Comparison of ENCODE assay signal across 9 cellular contexts in the genomic region with DNA sequence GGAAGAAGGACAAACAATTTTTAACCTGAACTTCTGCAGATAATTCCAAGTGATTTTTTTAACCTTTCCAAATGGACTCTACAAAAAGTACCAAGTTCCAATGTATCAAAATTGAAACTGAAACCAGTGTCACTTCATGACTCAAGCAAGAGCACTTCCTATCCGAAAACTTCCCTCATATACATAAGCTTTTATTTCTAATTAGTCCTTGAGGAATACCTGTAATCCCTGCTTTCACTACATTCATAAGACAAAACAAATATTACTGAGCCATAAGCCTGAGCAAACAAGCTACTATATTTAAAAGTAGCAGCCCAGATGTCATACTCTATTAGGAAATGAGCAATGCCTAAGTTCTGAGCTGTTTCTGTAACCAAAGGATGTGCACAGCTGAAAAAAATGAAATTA.
DNase-seq lines count a peak whose midpoint lies in the region; ATAC-seq and TF ChIP-seq lines count a peak whose summit lies in the region.
"Had no signal": no experiment of that assay in that cellular context is flagged by ENCODE, and none has a peak within 500 bp of the region (broad histone marks: within the 10 kb centered on the region; RNA-seq: fewer than 3 reads in every experiment).

No MANE protein-coding gene starts in this region.

- peak overlapping the region; percentile 38 for H3K4me3 Mint-ChIP-seq in stimulated activated naive CD8-positive, alpha-beta T cell treated with anti-CD3 and anti-CD28 coated beads, Interleukin-15, Interleukin-2, amounts not matched to agents 100 ng/mL and 50 ng/mL, for 24 hours

- no peaks in the 10 kb centered on the region for H3K27me3 Mint-ChIP-seq in stimulated activated naive CD8-positive, alpha-beta T cell treated with anti-CD3 and anti-CD28 coated beads, Interleukin-15, Interleukin-2, amounts not matched to agents 100 ng/mL and 50 ng/mL, for 24 hours

- H3K9me3 Mint-ChIP-seq in stimulated activated naive CD8-positive, alpha-beta T cell treated with anti-CD3 and anti-CD28 coated beads, Interleukin-15, Interleukin-2, amounts not matched to agents 100 ng/mL and 50 ng/mL, for 24 hours = no peaks in the 10 kb centered on the region

- H3K9me3 ChIP-seq in SK-N-SH = no peaks in the 10 kb centered on the region
- no peaks in the 10 kb centered on the region for H3K9me3 ChIP-seq in esophagus muscularis mucosa

- peaks cover 53% of the 10 kb centered on the region for H3K4me1 Mint-ChIP-seq in stimulated activated naive CD8-positive, alpha-beta T cell treated with anti-CD3 and anti-CD28 coated beads, Interleukin-15, Interleukin-2, amounts not matched to agents 100 ng/mL and 50 ng/mL, for 24 hours (ENCODE audit: low read depth)

- H3K27me3 ChIP-seq in SK-N-SH (ENCODE audit: insufficient read depth) (no peaks in the 10 kb centered on the region), esophagus muscularis mucosa (peaks cover 0 to 5% (median 2%) of the 10 kb centered on the region in 4 donors)

- TF ChIP-seq CTCF in SK-N-SH (IDR thresholded peaks at IDR 0.05) (no peak), esophagus muscularis mucosa (IDR thresholded peaks at IDR 0.05) (no peak)

- H3K27ac ChIP-seq in SK-N-SH (ENCODE audit: low read depth in 2 of 2, low read length in 1 of 2) (no peak overlapping the region), esophagus muscularis mucosa (replicated peaks in 1 of 4) (peak overlapping the region; percentile 13 to 42 (median 36))
- H3K27ac ChIP-seq: C4-2B had no signal

- no peak for TF ChIP-seq EP300 in SK-N-SH (IDR thresholded peaks at IDR 0.05; ENCODE audit: borderline replicate concordance in 1 of 2, low read depth in 1 of 2, low read length in 1 of 2)
- no peak for TF ChIP-seq EP300 in esophagus muscularis mucosa (IDR thresholded peaks at IDR 0.05)

- H3K27ac Mint-ChIP-seq in stimulated activated naive CD8-positive, alpha-beta T cell treated with anti-CD3 and anti-CD28 coated beads, Interleukin-15, Interleukin-2, amounts not matched to agents 100 ng/mL and 50 ng/mL, for 24 hours = peak overlapping the region; percentile 81

- POLR2A ChIA-PET in SK-N-SH (lab: Yijun Ruan, JAX) = no interaction called here

- TF ChIP-seq RAD21 in SK-N-SH (IDR thresholded peaks at IDR 0.05; ENCODE audit: low read length) = no peak

- no peaks in the 10 kb centered on the region for H3K79me2 ChIP-seq in SK-N-SH (ENCODE audit: insufficient read depth)

- intact Hi-C loops in esophagus muscularis mucosa (cut with DNase I) = no loop called here

- H3K36me3 ChIP-seq in SK-N-SH (replicated peaks in 1 of 2; ENCODE audit: control insufficient read depth in 1 of 2, insufficient read depth in 2 of 2, low read length in 1 of 2) (no peaks in the 10 kb centered on the region), esophagus muscularis mucosa (no peaks in the 10 kb centered on the region)

- H4K20me1 ChIP-seq in SK-N-SH (ENCODE audit: insufficient read depth) = no peaks in the 10 kb centered on the region

- H3K9ac ChIP-seq in SK-N-SH = no peak overlapping the region

- H2AFZ ChIP-seq in SK-N-SH (ENCODE audit: low read depth) = no peak overlapping the region

- WGBS in SK-N-SH (ENCODE audit: low lambda C conversion rate) = 40% methylated on average over 1 of the region's 1 CpG
- 42% methylated on average over 1 of the region's 1 CpG for WGBS in esophagus muscularis mucosa

- DNase-seq in SK-N-SH (no peak), MV-4-11 (lab: John Stamatoyannopoulos, UW) (peak; percentile 25), esophagus muscularis mucosa (ENCODE audit: extremely low spot score) (no peak), NCI-H345 (lab: John Stamatoyannopoulos, UW) (no peak)

- no peaks in the 10 kb centered on the region for H3K36me3 Mint-ChIP-seq in stimulated activated naive CD8-positive, alpha-beta T cell treated with anti-CD3 and anti-CD28 coated beads, Interleukin-15, Interleukin-2, amounts not matched to agents 100 ng/mL and 50 ng/mL, for 24 hours (ENCODE audit: low read depth)

- ATAC-seq in SK-N-SH treated with all-trans-retinoic acid at 6 μM for 48 hours (peak; percentile 40; the same call in 1 of the 3 replicates), GM21367 (IDR thresholded peaks at IDR 0.05; ENCODE audit: unreplicated experiment) (no peak), GM19023 (IDR thresholded peaks at IDR 0.05; ENCODE audit: unreplicated experiment) (no peak)

- no peaks in the 10 kb centered on the region for H3F3A ChIP-seq in SK-N-SH (replicated peaks; ENCODE audit: insufficient read depth)

- H3K4me2 ChIP-seq in SK-N-SH = no peak overlapping the region

- no peak for TF ChIP-seq POLR2A in esophagus muscularis mucosa (IDR thresholded peaks at IDR 0.05; ENCODE audit: low read depth)

- CTCF ChIA-PET in SK-N-SH (lab: Yijun Ruan, JAX) = interaction anchor here (0.5 to 0.9 kb wide), 2 partner anchors 180 to 578 kb away, joined by 3 to 4 read pairs; no protein-coding TSS in a partner anchor

- no peaks in the 10 kb centered on the region for H3K9me2 ChIP-seq in SK-N-SH

- H3K4me3 ChIP-seq in SK-N-SH (ENCODE audit: low read depth in 2 of 2, low read length in 1 of 2) = no peak overlapping the region
- H3K4me3 ChIP-seq in esophagus muscularis mucosa = peak overlapping the region in 3 of 4 donors; percentile 17 to 32 (median 28)

- H3K4me1 ChIP-seq in SK-N-SH (ENCODE audit: control insufficient read depth in 1 of 2, insufficient read depth in 2 of 2, low read depth in 1 of 2, low read length in 1 of 2) (no peaks in the 10 kb centered on the region), esophagus muscularis mucosa (peaks cover 14 to 27% (median 24%) of the 10 kb centered on the region in 4 donors)

TF ChIP-seq in SK-N-SH treated with all-trans-retinoic acid at 6 μM for 48 hours, 23 proteins besides CTCF, POLR2A, EP300 and RAD21:
- TF ChIP-seq SNAI2 (CRISPR knock-in tag; IDR thresholded peaks at IDR 0.05) (no peak), ZNF565 (CRISPR knock-in tag; conservative IDR thresholded peaks at IDR 0.05; ENCODE audit: low read depth) (no peak)
TF ChIP-seq in SK-N-SH treated with all-trans-retinoic acid at 6 μM for 48 hours: peak in this region for 0.

TF ChIP-seq in SK-N-SH, 30 proteins besides CTCF, POLR2A, EP300 and RAD21 (continues in another document):
- TF ChIP-seq RFX5 (IDR thresholded peaks at IDR 0.05; ENCODE audit: low read length) (no peak), RXRA (IDR thresholded peaks at IDR 0.05; ENCODE audit: borderline replicate concordance, low read depth) (no peak), GABPA (IDR thresholded peaks at IDR 0.05; ENCODE audit: low read depth) (no peak), NRF1 (IDR thresholded peaks at IDR 0.05; ENCODE audit: low read depth, low read length) (no peak), TEAD4 (IDR thresholded peaks at IDR 0.05; ENCODE audit: borderline replicate concordance, insufficient read depth) (no peak), RCOR1 (IDR thresholded peaks at IDR 0.05; ENCODE audit: low read length) (no peak), ZBTB33 (IDR thresholded peaks at IDR 0.05; ENCODE audit: borderline replicate concordance, low read depth) (no peak), MAX (IDR thresholded peaks at IDR 0.05; ENCODE audit: low read depth) (no peak)
- TF ChIP-seq, protein P1, sequence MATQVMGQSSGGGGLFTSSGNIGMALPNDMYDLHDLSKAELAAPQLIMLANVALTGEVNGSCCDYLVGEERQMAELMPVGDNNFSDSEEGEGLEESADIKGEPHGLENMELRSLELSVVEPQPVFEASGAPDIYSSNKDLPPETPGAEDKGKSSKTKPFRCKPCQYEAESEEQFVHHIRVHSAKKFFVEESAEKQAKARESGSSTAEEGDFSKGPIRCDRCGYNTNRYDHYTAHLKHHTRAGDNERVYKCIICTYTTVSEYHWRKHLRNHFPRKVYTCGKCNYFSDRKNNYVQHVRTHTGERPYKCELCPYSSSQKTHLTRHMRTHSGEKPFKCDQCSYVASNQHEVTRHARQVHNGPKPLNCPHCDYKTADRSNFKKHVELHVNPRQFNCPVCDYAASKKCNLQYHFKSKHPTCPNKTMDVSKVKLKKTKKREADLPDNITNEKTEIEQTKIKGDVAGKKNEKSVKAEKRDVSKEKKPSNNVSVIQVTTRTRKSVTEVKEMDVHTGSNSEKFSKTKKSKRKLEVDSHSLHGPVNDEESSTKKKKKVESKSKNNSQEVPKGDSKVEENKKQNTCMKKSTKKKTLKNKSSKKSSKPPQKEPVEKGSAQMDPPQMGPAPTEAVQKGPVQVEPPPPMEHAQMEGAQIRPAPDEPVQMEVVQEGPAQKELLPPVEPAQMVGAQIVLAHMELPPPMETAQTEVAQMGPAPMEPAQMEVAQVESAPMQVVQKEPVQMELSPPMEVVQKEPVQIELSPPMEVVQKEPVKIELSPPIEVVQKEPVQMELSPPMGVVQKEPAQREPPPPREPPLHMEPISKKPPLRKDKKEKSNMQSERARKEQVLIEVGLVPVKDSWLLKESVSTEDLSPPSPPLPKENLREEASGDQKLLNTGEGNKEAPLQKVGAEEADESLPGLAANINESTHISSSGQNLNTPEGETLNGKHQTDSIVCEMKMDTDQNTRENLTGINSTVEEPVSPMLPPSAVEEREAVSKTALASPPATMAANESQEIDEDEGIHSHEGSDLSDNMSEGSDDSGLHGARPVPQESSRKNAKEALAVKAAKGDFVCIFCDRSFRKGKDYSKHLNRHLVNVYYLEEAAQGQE (IDR thresholded peaks at IDR 0.05; ENCODE audit: low read depth, low read length) = no peak

Comparison
In these comparisons a context has a peak if more than half of its experiments do, and no peak if none do; other contexts are left out.
1. H3K27ac ChIP-seq: peak in esophagus muscularis mucosa (4 of 4); none in SK-N-SH (0 of 2).
2. H3K4me3 ChIP-seq: peak in esophagus muscularis mucosa (3 of 4); none in SK-N-SH (0 of 2).